Comparison of ENCODE assay signal across 1 cellular context in the genomic region with DNA sequence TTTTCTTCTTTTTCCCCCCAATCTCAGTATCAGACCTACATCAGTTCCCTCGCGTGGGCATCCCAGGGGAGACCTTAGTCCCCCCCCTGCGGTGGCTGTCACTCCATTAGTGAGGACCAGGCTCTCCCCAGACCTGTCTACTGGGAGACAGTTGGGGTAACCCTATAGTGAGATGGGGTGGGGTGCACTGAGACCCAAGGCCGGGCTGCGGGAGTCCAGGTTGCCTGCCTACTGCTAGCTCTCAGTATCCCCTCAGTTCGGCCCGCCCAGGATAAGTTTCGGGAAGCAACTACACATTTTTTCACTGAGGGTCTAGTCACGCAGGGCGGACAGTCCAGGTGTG.
TF ChIP-seq lines count a peak whose summit lies in the region.

No MANE protein-coding gene starts in this region.

TF ChIP-seq in GM23338, 12 proteins besides CTCF, POLR2A, EP300 and RAD21 (continued from another document):
- TF ChIP-seq, protein P1, sequence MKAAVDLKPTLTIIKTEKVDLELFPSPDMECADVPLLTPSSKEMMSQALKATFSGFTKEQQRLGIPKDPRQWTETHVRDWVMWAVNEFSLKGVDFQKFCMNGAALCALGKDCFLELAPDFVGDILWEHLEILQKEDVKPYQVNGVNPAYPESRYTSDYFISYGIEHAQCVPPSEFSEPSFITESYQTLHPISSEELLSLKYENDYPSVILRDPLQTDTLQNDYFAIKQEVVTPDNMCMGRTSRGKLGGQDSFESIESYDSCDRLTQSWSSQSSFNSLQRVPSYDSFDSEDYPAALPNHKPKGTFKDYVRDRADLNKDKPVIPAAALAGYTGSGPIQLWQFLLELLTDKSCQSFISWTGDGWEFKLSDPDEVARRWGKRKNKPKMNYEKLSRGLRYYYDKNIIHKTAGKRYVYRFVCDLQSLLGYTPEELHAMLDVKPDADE (IDR thresholded peaks at IDR 0.05): no peak
- TF ChIP-seq NANOG (IDR thresholded peaks at IDR 0.05; ENCODE audit: borderline replicate concordance): no peak
- TF ChIP-seq EZH2phosphoT487 (IDR thresholded peaks at IDR 0.05; ENCODE audit: unreplicated experiment): no peak
- TF ChIP-seq ZNF114 (CRISPR knock-in tag; IDR thresholded peaks at IDR 0.05): no peak
- TF ChIP-seq, protein P2, sequence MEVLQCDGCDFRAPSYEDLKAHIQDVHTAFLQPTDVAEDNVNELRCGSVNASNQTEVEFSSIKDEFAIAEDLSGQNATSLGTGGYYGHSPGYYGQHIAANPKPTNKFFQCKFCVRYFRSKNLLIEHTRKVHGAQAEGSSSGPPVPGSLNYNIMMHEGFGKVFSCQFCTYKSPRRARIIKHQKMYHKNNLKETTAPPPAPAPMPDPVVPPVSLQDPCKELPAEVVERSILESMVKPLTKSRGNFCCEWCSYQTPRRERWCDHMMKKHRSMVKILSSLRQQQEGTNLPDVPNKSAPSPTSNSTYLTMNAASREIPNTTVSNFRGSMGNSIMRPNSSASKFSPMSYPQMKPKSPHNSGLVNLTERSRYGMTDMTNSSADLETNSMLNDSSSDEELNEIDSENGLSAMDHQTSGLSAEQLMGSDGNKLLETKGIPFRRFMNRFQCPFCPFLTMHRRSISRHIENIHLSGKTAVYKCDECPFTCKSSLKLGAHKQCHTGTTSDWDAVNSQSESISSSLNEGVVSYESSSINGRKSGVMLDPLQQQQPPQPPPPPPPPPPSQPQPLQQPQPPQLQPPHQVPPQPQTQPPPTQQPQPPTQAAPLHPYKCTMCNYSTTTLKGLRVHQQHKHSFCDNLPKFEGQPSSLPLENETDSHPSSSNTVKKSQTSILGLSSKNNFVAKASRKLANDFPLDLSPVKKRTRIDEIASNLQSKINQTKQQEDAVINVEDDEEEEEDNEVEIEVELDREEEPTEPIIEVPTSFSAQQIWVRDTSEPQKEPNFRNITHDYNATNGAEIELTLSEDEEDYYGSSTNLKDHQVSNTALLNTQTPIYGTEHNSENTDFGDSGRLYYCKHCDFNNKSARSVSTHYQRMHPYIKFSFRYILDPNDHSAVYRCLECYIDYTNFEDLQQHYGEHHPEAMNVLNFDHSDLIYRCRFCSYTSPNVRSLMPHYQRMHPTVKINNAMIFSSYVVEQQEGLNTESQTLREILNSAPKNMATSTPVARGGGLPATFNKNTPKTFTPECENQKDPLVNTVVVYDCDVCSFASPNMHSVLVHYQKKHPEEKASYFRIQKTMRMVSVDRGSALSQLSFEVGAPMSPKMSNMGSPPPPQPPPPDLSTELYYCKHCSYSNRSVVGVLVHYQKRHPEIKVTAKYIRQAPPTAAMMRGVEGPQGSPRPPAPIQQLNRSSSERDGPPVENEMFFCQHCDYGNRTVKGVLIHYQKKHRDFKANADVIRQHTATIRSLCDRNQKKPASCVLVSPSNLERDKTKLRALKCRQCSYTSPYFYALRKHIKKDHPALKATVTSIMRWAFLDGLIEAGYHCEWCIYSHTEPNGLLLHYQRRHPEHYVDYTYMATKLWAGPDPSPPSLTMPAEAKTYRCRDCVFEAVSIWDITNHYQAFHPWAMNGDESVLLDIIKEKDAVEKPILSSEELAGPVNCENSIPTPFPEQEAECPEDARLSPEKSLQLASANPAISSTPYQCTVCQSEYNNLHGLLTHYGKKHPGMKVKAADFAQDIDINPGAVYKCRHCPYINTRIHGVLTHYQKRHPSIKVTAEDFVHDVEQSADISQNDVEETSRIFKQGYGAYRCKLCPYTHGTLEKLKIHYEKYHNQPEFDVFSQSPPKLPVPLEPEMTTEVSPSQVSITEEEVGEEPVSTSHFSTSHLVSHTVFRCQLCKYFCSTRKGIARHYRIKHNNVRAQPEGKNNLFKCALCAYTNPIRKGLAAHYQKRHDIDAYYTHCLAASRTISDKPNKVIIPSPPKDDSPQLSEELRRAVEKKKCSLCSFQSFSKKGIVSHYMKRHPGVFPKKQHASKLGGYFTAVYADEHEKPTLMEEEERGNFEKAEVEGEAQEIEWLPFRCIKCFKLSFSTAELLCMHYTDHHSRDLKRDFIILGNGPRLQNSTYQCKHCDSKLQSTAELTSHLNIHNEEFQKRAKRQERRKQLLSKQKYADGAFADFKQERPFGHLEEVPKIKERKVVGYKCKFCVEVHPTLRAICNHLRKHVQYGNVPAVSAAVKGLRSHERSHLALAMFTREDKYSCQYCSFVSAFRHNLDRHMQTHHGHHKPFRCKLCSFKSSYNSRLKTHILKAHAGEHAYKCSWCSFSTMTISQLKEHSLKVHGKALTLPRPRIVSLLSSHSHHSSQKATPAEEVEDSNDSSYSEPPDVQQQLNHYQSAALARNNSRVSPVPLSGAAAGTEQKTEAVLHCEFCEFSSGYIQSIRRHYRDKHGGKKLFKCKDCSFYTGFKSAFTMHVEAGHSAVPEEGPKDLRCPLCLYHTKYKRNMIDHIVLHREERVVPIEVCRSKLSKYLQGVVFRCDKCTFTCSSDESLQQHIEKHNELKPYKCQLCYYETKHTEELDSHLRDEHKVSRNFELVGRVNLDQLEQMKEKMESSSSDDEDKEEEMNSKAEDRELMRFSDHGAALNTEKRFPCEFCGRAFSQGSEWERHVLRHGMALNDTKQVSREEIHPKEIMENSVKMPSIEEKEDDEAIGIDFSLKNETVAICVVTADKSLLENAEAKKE (CRISPR knock-in tag; IDR thresholded peaks at IDR 0.05): no peak
- TF ChIP-seq CREB1 (CRISPR knock-in tag; IDR thresholded peaks at IDR 0.05; ENCODE audit: low read depth): no peak
TF ChIP-seq in GM23338: peak in this region for 0.
